Comparison of ENCODE assay signal across 9 cellular contexts in the genomic region with DNA sequence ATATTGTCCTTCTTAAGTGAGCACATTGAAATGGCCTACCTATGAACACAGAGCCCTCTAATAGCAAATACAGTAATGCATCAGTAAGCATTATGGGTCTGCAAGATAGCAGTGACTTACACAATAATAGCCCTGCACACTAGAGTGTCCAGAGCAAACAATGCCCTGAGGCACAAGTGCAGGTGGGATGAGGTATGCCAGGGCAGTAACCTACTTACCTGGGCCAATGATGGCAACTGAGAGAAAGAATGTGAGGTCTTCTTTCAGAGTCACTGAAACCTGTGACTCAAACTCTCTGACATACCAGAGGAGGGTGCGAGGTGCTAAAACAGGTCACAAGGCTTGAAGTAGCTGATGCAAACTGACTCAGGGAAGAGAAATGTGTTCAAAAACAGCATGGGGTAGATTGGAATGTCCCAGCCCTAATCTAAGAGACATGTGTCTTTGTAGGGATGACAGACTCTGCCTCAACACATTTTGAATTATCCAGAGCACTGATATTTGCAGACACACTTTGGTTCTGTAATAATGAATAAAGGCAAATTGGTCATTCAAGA.
DNase-seq lines count a peak whose midpoint lies in the region; ATAC-seq and TF ChIP-seq lines count a peak whose summit lies in the region.
"Had no signal": no experiment of that assay in that cellular context is flagged by ENCODE, and none has a peak within 500 bp of the region (broad histone marks: within the 10 kb centered on the region; RNA-seq: fewer than 3 reads in every experiment).

No MANE protein-coding gene starts in this region.

- H3K4me1 ChIP-seq in SJCRH30 = peaks cover 16% of the 10 kb centered on the region

- DNase-seq in stimulated activated CD4-positive, alpha-beta T cell treated with anti-CD3 and anti-CD28 coated beads, Interleukin-15, amount 100 ng/mL, for 24 hours = peak; percentile 60
- no peak for DNase-seq in stimulated activated CD4-positive, alpha-beta T cell treated with anti-CD3 and anti-CD28 coated beads, Interleukin-4, amount 100 ng/mL, for 4 hours
- DNase-seq in SJCRH30 (peak in 1 of 2 experiments; percentile 20), fibroblast of villous mesenchyme (ENCODE audit: low read depth) (peak; percentile 67), C1 segment of cervical spinal cord (lab: John Stamatoyannopoulos, UW) (no peak)
- DNase-seq: NCI-H446 had no signal

- no peaks in the 10 kb centered on the region for H3K36me3 ChIP-seq in SJCRH30

- H3K4me3 ChIP-seq in SJCRH30 = no peak overlapping the region
- no peak overlapping the region for H3K4me3 ChIP-seq in fibroblast of villous mesenchyme (ENCODE audit: low read depth, low read length)

- H3K27ac ChIP-seq in SJCRH30 = peak overlapping the region; percentile 13; the same call in 1 of the 2 replicates

- no peaks in the 10 kb centered on the region for H3K9me3 ChIP-seq in SJCRH30 (replicated peaks)

- no peaks in the 10 kb centered on the region for H3K27me3 ChIP-seq in SJCRH30

- no peak for TF ChIP-seq CTCF in fibroblast of villous mesenchyme (IDR thresholded peaks at IDR 0.05; ENCODE audit: insufficient read depth, low read depth, low read length)

- no peak for ATAC-seq in HG03354 (IDR thresholded peaks at IDR 0.05; ENCODE audit: poor library complexity, severe bottlenecking, unreplicated experiment)
- ATAC-seq in HG02571 (IDR thresholded peaks at IDR 0.05; ENCODE audit: unreplicated experiment) = no peak
- ATAC-seq in HG02884 (IDR thresholded peaks at IDR 0.05; ENCODE audit: unreplicated experiment) = no peak

Comparison
In these comparisons a context has a peak if more than half of its experiments do, and no peak if none do; other contexts are left out.
1. DNase-seq: peak in stimulated activated CD4-positive, alpha-beta T cell treated with anti-CD3 and anti-CD28 coated beads, Interleukin-15, amount 100 ng/mL, for 24 hours (single experiment) and fibroblast of villous mesenchyme (single experiment); none in stimulated activated CD4-positive, alpha-beta T cell treated with anti-CD3 and anti-CD28 coated beads, Interleukin-4, amount 100 ng/mL, for 4 hours (0 of 2) and C1 segment of cervical spinal cord (0 of 14).